Comparison of ENCODE assay signal across 18 cellular contexts in genomic region chr6:52393780-52394179, GRCh38. TPM values are rescaled to one million over a fixed set of nuclear protein-coding genes. Genes with fewer than 3 reads are reported as not detected.
DNase-seq lines count a peak whose midpoint lies in the region; ATAC-seq and TF ChIP-seq lines count a peak whose summit lies in the region.
"Had no signal": no experiment of that assay in that cellular context is flagged by ENCODE, and none has a peak within 500 bp of the region (broad histone marks: within the 10 kb centered on the region; RNA-seq: fewer than 3 reads in every experiment).

No MANE protein-coding gene starts in this region.

- peaks cover 6% of the 10 kb centered on the region for H3K9me3 Mint-ChIP-seq in CD4-positive, alpha-beta T cell
- H3K9me3 Mint-ChIP-seq in IgD-negative memory B cell, result no peaks in the 10 kb centered on the region
- no peaks in the 10 kb centered on the region for H3K9me3 Mint-ChIP-seq in activated naive CD8-positive, alpha-beta T cell treated with anti-CD3 and anti-CD28 coated beads, Interleukin-2, amount 50 U/mL, for 24 hours

- H3K4me1 ChIP-seq in right cardiac atrium (ENCODE audit: control insufficient read depth, insufficient read depth, low read length), result no peaks in the 10 kb centered on the region

- peaks cover 96% of the 10 kb centered on the region for H3K4me1 Mint-ChIP-seq in CD4-positive, alpha-beta T cell (ENCODE audit: low read depth)
- H3K4me1 Mint-ChIP-seq in IgD-negative memory B cell, result peaks cover 36 to 46% (median 43%) of the 10 kb centered on the region in 3 donors
- peaks cover 97% of the 10 kb centered on the region for H3K4me1 Mint-ChIP-seq in activated naive CD8-positive, alpha-beta T cell treated with anti-CD3 and anti-CD28 coated beads, Interleukin-2, amount 50 U/mL, for 24 hours

- intact Hi-C loops in CD4-positive, alpha-beta T cell (cut with DNase I, micrococcal nuclease), result loop anchor here in 1 of 2 experiments (5.0 to 10.0 kb wide), 3 partner anchors 86 to 604 kb away; partner anchors contain the start of genes GSTA4 and TRAM2
- intact Hi-C loops in right cardiac atrium (cut with DNase I), result loop anchor here in 1 of 4 donors (10.0 kb wide), 1 partner anchor 89 kb away; no protein-coding TSS in a partner anchor

- no peak for DNase-seq in CD4-positive, alpha-beta T cell
- DNase-seq in GM12865 (ENCODE audit: low read depth), result peak; percentile 41
- no peak for DNase-seq in activated naive CD8-positive, alpha-beta T cell treated with anti-CD3 and anti-CD28 coated beads, Interleukin-2, amount 50 U/mL, for 24 hours
- DNase-seq in NK-92 treated with Interleukin-12 subunit alpha and Interleukin-12 subunit beta, amount 100 ng/mL, for 24 hours (lab: John Stamatoyannopoulos, UW), result no peak
- DNase-seq in right cardiac atrium, result no peak
- DNase-seq: activated effector memory CD4-positive, alpha-beta T cell treated with Interleukin-2 at 50 U/mL for 16 hours; BE2C; brain microvascular endothelial cell; heart right ventricle; kidney glomerular epithelial cell; NCI-H2081 treated with DMSO at 0.1 percent for 48 hours; NCI-H748 treated with DMSO at 0.1 percent for 48 hours; ovary; small intestine; stimulated activated naive CD4-positive, alpha-beta T cell treated with Interleukin-2 at 50 U/mL for 16 hours had no signal

- H3K4me3 ChIP-seq in GM12865 (ENCODE audit: low read depth, low read length) (no peak overlapping the region), right cardiac atrium (ENCODE audit: low read length) (no peak overlapping the region)
- H3K4me3 ChIP-seq: heart right ventricle, ovary, vagina had no signal

- H3K36me3 Mint-ChIP-seq in CD4-positive, alpha-beta T cell (ENCODE audit: low read depth), result peaks cover 11% of the 10 kb centered on the region
- no peaks in the 10 kb centered on the region for H3K36me3 Mint-ChIP-seq in IgD-negative memory B cell
- peaks cover 1% of the 10 kb centered on the region for H3K36me3 Mint-ChIP-seq in activated naive CD8-positive, alpha-beta T cell treated with anti-CD3 and anti-CD28 coated beads, Interleukin-2, amount 50 U/mL, for 24 hours (ENCODE audit: low read depth)

- ATAC-seq in CD4-positive, alpha-beta T cell (ENCODE audit: poor library complexity), result peak; percentile 5
- no peak for ATAC-seq in activated naive CD8-positive, alpha-beta T cell treated with anti-CD3 and anti-CD28 coated beads, Interleukin-2, amount 50 U/mL, for 24 hours
- ATAC-seq in HG02759 (IDR thresholded peaks at IDR 0.05; ENCODE audit: unreplicated experiment), result no peak
- no peak for ATAC-seq in right cardiac atrium
- ATAC-seq: heart right ventricle had no signal

- POLR2A ChIA-PET in CD4-positive, alpha-beta T cell (lab: Charles Lee), result interaction anchor here (0.6 to 1.3 kb wide), 5 partner anchors 9 to 276 kb away, joined by 3 to 10 read pairs (median 4); partner anchors contain the start of gene MCM3

- H3K27ac Mint-ChIP-seq in CD4-positive, alpha-beta T cell, result peak overlapping the region; percentile 97
- H3K27ac Mint-ChIP-seq in IgD-negative memory B cell, result peak overlapping the region; percentile 9 to 91 (median 28)
- peak overlapping the region; percentile 78 for H3K27ac Mint-ChIP-seq in activated naive CD8-positive, alpha-beta T cell treated with anti-CD3 and anti-CD28 coated beads, Interleukin-2, amount 50 U/mL, for 24 hours

- H3K27ac ChIP-seq in CD4-positive, alpha-beta T cell (ENCODE audit: low read depth, low read length), result peak overlapping the region; percentile 75
- H3K27ac ChIP-seq in right cardiac atrium (ENCODE audit: low read length), result no peak overlapping the region
- H3K27ac ChIP-seq: brain microvascular endothelial cell, heart right ventricle, ovary, vagina had no signal

- no peaks in the 10 kb centered on the region for H3K27me3 Mint-ChIP-seq in CD4-positive, alpha-beta T cell
- H3K27me3 Mint-ChIP-seq in IgD-negative memory B cell, result no peaks in the 10 kb centered on the region
- no peaks in the 10 kb centered on the region for H3K27me3 Mint-ChIP-seq in activated naive CD8-positive, alpha-beta T cell treated with anti-CD3 and anti-CD28 coated beads, Interleukin-2, amount 50 U/mL, for 24 hours

- CTCF ChIA-PET in CD4-positive, alpha-beta T cell (lab: Charles Lee), result no interaction called here

- no peaks in the 10 kb centered on the region for H3K27me3 ChIP-seq in CD4-positive, alpha-beta T cell (ENCODE audit: control insufficient read depth, insufficient read depth, low read length)
- H3K27me3 ChIP-seq in right cardiac atrium (ENCODE audit: control insufficient read depth, insufficient read depth), result no peaks in the 10 kb centered on the region
- H3K27me3 ChIP-seq: BE2C, brain microvascular endothelial cell, heart right ventricle, ovary, vagina had no signal

- H3K4me3 Mint-ChIP-seq in CD4-positive, alpha-beta T cell, result peak overlapping the region; percentile 76
- H3K4me3 Mint-ChIP-seq in IgD-negative memory B cell, result peak overlapping the region in 1 of 4 donors; percentile 5
- peak overlapping the region; percentile 61 for H3K4me3 Mint-ChIP-seq in activated naive CD8-positive, alpha-beta T cell treated with anti-CD3 and anti-CD28 coated beads, Interleukin-2, amount 50 U/mL, for 24 hours

- no peaks in the 10 kb centered on the region for H3K9me3 ChIP-seq in CD4-positive, alpha-beta T cell (ENCODE audit: control insufficient read depth, low read length)
- H3K9me3 ChIP-seq in right cardiac atrium (ENCODE audit: control insufficient read depth, low read length), result no peaks in the 10 kb centered on the region
- H3K9me3 ChIP-seq: BE2C, heart right ventricle, ovary, vagina had no signal

- WGBS in right cardiac atrium, result 98% methylated on average over 1 of the region's 1 CpG

- no peak for TF ChIP-seq CTCF in CD4-positive, alpha-beta T cell (IDR thresholded peaks at IDR 0.05)
- no peak for TF ChIP-seq CTCF in GM12865 (IDR thresholded peaks at IDR 0.05; ENCODE audit: insufficient read depth, low read depth, low read length, missing control alignments)

RNA-seq across cellular contexts. Expression of gene EFHC1, which starts 26.4 kb away (rescaled TPM):
- 1 to 10 TPM; 3.4 to 4.8 TPM for total RNA-seq in CD4-positive, alpha-beta T cell
- polyA plus RNA-seq in IgD-negative memory B cell (7.1 TPM), right cardiac atrium (4.9 TPM)
- 10 to 100 TPM in 3 of 4 donors, 1 to 10 TPM in 1; 9.0 to 10.5 (median 10.0) TPM for total RNA-seq in right cardiac atrium

RNA-seq across cellular contexts. Expression of gene PAQR8, which starts 31.8 kb away (rescaled TPM):
- total RNA-seq in CD4-positive, alpha-beta T cell, result 1 to 10 TPM; 1.8 to 1.9 TPM
- polyA plus RNA-seq in IgD-negative memory B cell, result 6.4 TPM
- total RNA-seq in right cardiac atrium, result 1 to 10 TPM; 4.5 to 6.2 (median 5.4) TPM
- polyA plus RNA-seq in right cardiac atrium, result 3.0 TPM

Comparison
In these comparisons a context has a peak if more than half of its experiments do, and no peak if none do; other contexts are left out.
1. H3K27ac Mint-ChIP-seq: peak in every context shown above with its lines; median percentile 97 in CD4-positive, alpha-beta T cell; 78 in activated naive CD8-positive, alpha-beta T cell treated with anti-CD3 and anti-CD28 coated beads, Interleukin-2, amount 50 U/mL, for 24 hours; 28 in IgD-negative memory B cell.